Comparison of ENCODE assay signal across 28 cellular contexts in genomic region chr11:120117991-120118390, GRCh38. TPM values are rescaled to one million over a fixed set of nuclear protein-coding genes. Genes with fewer than 3 reads are reported as not detected.
"Had no signal": no experiment of that assay in that cellular context is flagged by ENCODE, and none has a peak within 500 bp of the region (broad histone marks: within the 10 kb centered on the region; RNA-seq: fewer than 3 reads in every experiment).

No MANE protein-coding gene starts in this region.

- H3K27me3 ChIP-seq: gastrocnemius medialis, right atrium auricular region, thyroid gland had no signal

- ATAC-seq: gastrocnemius medialis; natural killer cell; sciatic nerve; stimulated activated effector memory CD8-positive, alpha-beta T cell treated with anti-CD3 and anti-CD28 coated beads, Interleukin-12 subunit alpha, Interleukin-12 subunit beta, amount 100 ng/mL, for 72 hours had no signal

- DNase-seq: cerebellar nuclear complex; cortex of kidney; effector CD4-positive, alpha-beta T cell; foreskin fibroblast; gastrocnemius medialis; head of caudate nucleus; natural killer cell; stimulated activated CD4-positive, alpha-beta T cell treated with anti-CD3 and anti-CD28 coated beads, Interleukin-12 subunit alpha, Interleukin-12 subunit beta, amount 100 ng/mL, for 4 hours; stimulated activated CD4-positive, alpha-beta T cell treated with anti-CD3 and anti-CD28 coated beads, Interleukin-2, amount 100 ng/mL, for 24 hours; stimulated activated CD4-positive, alpha-beta T cell treated with anti-CD3 and anti-CD28 coated beads, Interleukin-4, amount 100 ng/mL, for 24 hours; stimulated activated naive CD4-positive, alpha-beta T cell treated with Interleukin-2 at 50 U/mL for 16 hours; stomach; thyroid gland; trophoblast cell had no signal

- H3K9me3 ChIP-seq: gastrocnemius medialis, prostate gland, right atrium auricular region, stomach, thyroid gland had no signal

- H3K4me1 ChIP-seq: gastrocnemius medialis, prostate gland, right atrium auricular region had no signal

- H3K4me3 ChIP-seq: gastrocnemius medialis, lung, prostate gland, right atrium auricular region, smooth muscle cell, stomach, thyroid gland had no signal

- H3K36me3 ChIP-seq: gastrocnemius medialis, prostate gland, right atrium auricular region, stomach, thyroid gland had no signal

- H3K27ac Mint-ChIP-seq: memory B cell; natural killer cell; stimulated activated effector memory CD8-positive, alpha-beta T cell treated with anti-CD3 and anti-CD28 coated beads, Interleukin-12 subunit alpha, Interleukin-12 subunit beta, amount 100 ng/mL, for 72 hours had no signal

- H3K36me3 Mint-ChIP-seq: memory B cell; natural killer cell; stimulated activated effector memory CD8-positive, alpha-beta T cell treated with anti-CD3 and anti-CD28 coated beads, Interleukin-12 subunit alpha, Interleukin-12 subunit beta, amount 100 ng/mL, for 72 hours had no signal

- H3K27ac ChIP-seq: gastrocnemius medialis, prostate gland, right atrium auricular region, stomach, thyroid gland had no signal

- H3K4me3 Mint-ChIP-seq: memory B cell; natural killer cell; stimulated activated effector memory CD8-positive, alpha-beta T cell treated with anti-CD3 and anti-CD28 coated beads, Interleukin-12 subunit alpha, Interleukin-12 subunit beta, amount 100 ng/mL, for 72 hours had no signal

- FAIRE-seq: endothelial cell of umbilical vein, keratinocyte had no signal

- H3K9me3 Mint-ChIP-seq: memory B cell; natural killer cell; stimulated activated effector memory CD8-positive, alpha-beta T cell treated with anti-CD3 and anti-CD28 coated beads, Interleukin-12 subunit alpha, Interleukin-12 subunit beta, amount 100 ng/mL, for 72 hours had no signal

- H3K4me1 Mint-ChIP-seq: memory B cell; natural killer cell; stimulated activated effector memory CD8-positive, alpha-beta T cell treated with anti-CD3 and anti-CD28 coated beads, Interleukin-12 subunit alpha, Interleukin-12 subunit beta, amount 100 ng/mL, for 72 hours had no signal

- H3K4me2 ChIP-seq: smooth muscle cell had no signal

RNA-seq across cellular contexts. Expression of gene TRIM29, which starts 19.9 kb away (rescaled TPM):
- total RNA-seq: dermis microvascular lymphatic vessel endothelial cell, endothelial cell of umbilical vein, epithelial cell of proximal tubule, glomerular endothelial cell, mononuclear cell, natural killer cell, osteocyte had no signal
- polyA plus RNA-seq: endothelial cell of umbilical vein had no signal
